In genomic region chr15:40255033-40255432, GRCh38 we compare ENCODE assay signal across 1 cellular context.
TF ChIP-seq lines count a peak whose summit lies in the region.

No MANE protein-coding gene starts in this region.

TF ChIP-seq in GM23338, 12 proteins besides CTCF, POLR2A, EP300 and RAD21 (continued from another document):
- TF ChIP-seq ZNF462 (CRISPR knock-in tag; IDR thresholded peaks at IDR 0.05) (no peak), STAT1 (IDR thresholded peaks at IDR 0.05; ENCODE audit: unreplicated experiment) (no peak)
